8 cellular contexts compared by ENCODE assay signal in genomic region chr7:135169936-135170222, GRCh38. TPM values are rescaled to one million over a fixed set of nuclear protein-coding genes. Genes with fewer than 3 reads are reported as not detected.
A peak's percentile ranks its signal among the peaks of the same experiment; 100 is the strongest.
DNase-seq lines count a peak whose midpoint lies in the region; ATAC-seq and TF ChIP-seq lines count a peak whose summit lies in the region.

No MANE protein-coding gene starts in this region.

- H3K27ac Mint-ChIP-seq in CD14-positive monocyte: peak overlapping the region; percentile 90 to 98 (median 96)
- H3K27ac Mint-ChIP-seq in activated T-helper 1 cell treated with anti-CD3 and anti-CD28 coated beads, Interleukin-12 subunit alpha, Interleukin-12 subunit beta, Interleukin-2, Interleukin-4 antibody, amounts not matched to agents 30 ng/mL and 10 ng/mL and 1 ng/mL, durations not matched to agents 14 hours and 24 hours and 36 hours: peak overlapping the region; percentile 96

- H3K4me1 ChIP-seq in iPS-18a (ENCODE audit: control insufficient read depth, low read depth, low read length) (no peaks in the 10 kb centered on the region), subcutaneous abdominal adipose tissue (ENCODE audit: control insufficient read depth in 5 of 5, insufficient read depth in 5 of 5, low read length in 5 of 5) (peaks cover 15 to 61% (median 56%) of the 10 kb centered on the region in 5 donors)

- no peaks in the 10 kb centered on the region for H3K9me3 Mint-ChIP-seq in CD14-positive monocyte
- H3K9me3 Mint-ChIP-seq in activated T-helper 1 cell treated with anti-CD3 and anti-CD28 coated beads, Interleukin-12 subunit alpha, Interleukin-12 subunit beta, Interleukin-2, Interleukin-4 antibody, amounts not matched to agents 30 ng/mL and 10 ng/mL and 1 ng/mL, durations not matched to agents 14 hours and 24 hours and 36 hours: no peaks in the 10 kb centered on the region

- H3K4me3 ChIP-seq in iPS-18a (ENCODE audit: low read length) (peak overlapping the region; percentile 67), subcutaneous abdominal adipose tissue (ENCODE audit: low read depth in 1 of 5, low read length in 5 of 5) (peak overlapping the region; percentile 76 to 85 (median 83))

- intact Hi-C loops in CD14-positive monocyte (cut with micrococcal nuclease): loop anchor here (2.0 to 10.0 kb wide), 4 partner anchors 19 to 183 kb away; partner anchors contain the start of genes AGBL3 (in 2 of the 2) and WDR91 (in 1 of the 2)
- intact Hi-C loops in activated T-helper 1 cell treated with anti-CD3 and anti-CD28 coated beads, Interleukin-12 subunit alpha, Interleukin-12 subunit beta, Interleukin-2, Interleukin-4 antibody, amounts not matched to agents 30 ng/mL and 10 ng/mL and 1 ng/mL, durations not matched to agents 14 hours and 24 hours and 36 hours (cut with micrococcal nuclease): loop anchor here (1.0 to 10.0 kb wide), 11 partner anchors 10 to 711 kb away; partner anchors contain the start of genes AGBL3, AKR1B1, BPGM and CNOT4
- intact Hi-C loops in sciatic nerve (cut with DNase I): loop anchor here (10.0 kb wide), 1 partner anchor 175 kb away; no protein-coding TSS in a partner anchor

- H3K27me3 ChIP-seq in iPS-18a (ENCODE audit: control insufficient read depth, insufficient read depth, low read length) (no peaks in the 10 kb centered on the region), subcutaneous abdominal adipose tissue (ENCODE audit: control insufficient read depth in 5 of 5, insufficient read depth in 4 of 5, low read length in 5 of 5) (no peaks in the 10 kb centered on the region)

- peaks cover 36% of the 10 kb centered on the region for H3K36me3 ChIP-seq in iPS-18a (ENCODE audit: control insufficient read depth, low read depth, low read length)
- H3K36me3 ChIP-seq in subcutaneous abdominal adipose tissue (ENCODE audit: control insufficient read depth in 5 of 5, insufficient read depth in 5 of 5, low read length in 5 of 5): peaks cover 0 to 39% (median 30%) of the 10 kb centered on the region in 5 donors

- no peak for TF ChIP-seq CTCF in CD14-positive monocyte (IDR thresholded peaks at IDR 0.05)

- DNase-seq in CD14-positive monocyte (ENCODE audit: low spot score): no peak
- no peak for DNase-seq in activated T-helper 1 cell treated with anti-CD3 and anti-CD28 coated beads, Interleukin-12 subunit alpha, Interleukin-12 subunit beta, Interleukin-2, Interleukin-4 antibody, amounts not matched to agents 30 ng/mL and 10 ng/mL and 1 ng/mL, durations not matched to agents 14 hours and 24 hours and 36 hours (ENCODE audit: low spot score)
- DNase-seq in DMS 273 treated with DMSO at 0.1 percent for 48 hours (lab: John Stamatoyannopoulos, UW): no peak
- no peak for DNase-seq in stimulated activated naive CD4-positive, alpha-beta T cell treated with Interleukin-2 at 50 U/mL for 16 hours (lab: John Stamatoyannopoulos, UW)
- no peak for DNase-seq in sciatic nerve (ENCODE audit: low spot score)

- H3K9ac ChIP-seq in iPS-18a (ENCODE audit: low read length): peak overlapping the region; percentile 82
- H3K9ac ChIP-seq in subcutaneous abdominal adipose tissue (ENCODE audit: low read length in 5 of 5): peak overlapping the region; percentile 38 to 98 (median 93)

- H3K27me3 Mint-ChIP-seq in CD14-positive monocyte (ENCODE audit: low read depth in 3 of 3): peaks cover 0 to 2% (median 1%) of the 10 kb centered on the region in 3 donors
- no peaks in the 10 kb centered on the region for H3K27me3 Mint-ChIP-seq in activated T-helper 1 cell treated with anti-CD3 and anti-CD28 coated beads, Interleukin-12 subunit alpha, Interleukin-12 subunit beta, Interleukin-2, Interleukin-4 antibody, amounts not matched to agents 30 ng/mL and 10 ng/mL and 1 ng/mL, durations not matched to agents 14 hours and 24 hours and 36 hours (ENCODE audit: insufficient read depth)

- peak overlapping the region; percentile 72 for H3K27ac ChIP-seq in iPS-18a (ENCODE audit: low read length)
- peak overlapping the region; percentile 97 for H3K27ac ChIP-seq in subcutaneous abdominal adipose tissue (ENCODE audit: low read depth, low read length)

- peaks cover 39 to 42% of the 10 kb centered on the region in 2 donors for H3K36me3 Mint-ChIP-seq in CD14-positive monocyte
- peaks cover 33% of the 10 kb centered on the region for H3K36me3 Mint-ChIP-seq in activated T-helper 1 cell treated with anti-CD3 and anti-CD28 coated beads, Interleukin-12 subunit alpha, Interleukin-12 subunit beta, Interleukin-2, Interleukin-4 antibody, amounts not matched to agents 30 ng/mL and 10 ng/mL and 1 ng/mL, durations not matched to agents 14 hours and 24 hours and 36 hours (ENCODE audit: low read depth)

- ATAC-seq in HG02885 (IDR thresholded peaks at IDR 0.05; ENCODE audit: poor library complexity, unreplicated experiment) (peak; percentile 15), sciatic nerve (no peak)

- H3K9me3 ChIP-seq in iPS-18a (ENCODE audit: control insufficient read depth, low read depth, low read length): no peaks in the 10 kb centered on the region
- no peaks in the 10 kb centered on the region for H3K9me3 ChIP-seq in subcutaneous abdominal adipose tissue (ENCODE audit: control insufficient read depth in 5 of 5, low read length in 5 of 5)

- H3K4me3 Mint-ChIP-seq in CD14-positive monocyte: peak overlapping the region; percentile 85 to 90
- H3K4me3 Mint-ChIP-seq in activated T-helper 1 cell treated with anti-CD3 and anti-CD28 coated beads, Interleukin-12 subunit alpha, Interleukin-12 subunit beta, Interleukin-2, Interleukin-4 antibody, amounts not matched to agents 30 ng/mL and 10 ng/mL and 1 ng/mL, durations not matched to agents 14 hours and 24 hours and 36 hours: peak overlapping the region; percentile 95

- H3K4me1 Mint-ChIP-seq in CD14-positive monocyte: peaks cover 59% of the 10 kb centered on the region
- H3K4me1 Mint-ChIP-seq in activated T-helper 1 cell treated with anti-CD3 and anti-CD28 coated beads, Interleukin-12 subunit alpha, Interleukin-12 subunit beta, Interleukin-2, Interleukin-4 antibody, amounts not matched to agents 30 ng/mL and 10 ng/mL and 1 ng/mL, durations not matched to agents 14 hours and 24 hours and 36 hours (ENCODE audit: low read depth): peaks cover 38% of the 10 kb centered on the region

RNA-seq across cellular contexts. Expression of gene CYREN, which starts 0.6 kb away (rescaled TPM):
- polyA plus RNA-seq in CD14-positive monocyte: 10 to 100 TPM; 40.1 to 47.4 TPM
- 58.8 and 58.9 TPM in 2 replicates for total RNA-seq in activated T-helper 1 cell treated with anti-CD3 and anti-CD28 coated beads, Interleukin-12 subunit alpha, Interleukin-12 subunit beta, Interleukin-2, Interleukin-4 antibody, amounts not matched to agents 30 ng/mL and 10 ng/mL and 1 ng/mL, durations not matched to agents 14 hours and 24 hours and 36 hours
- 39.8 TPM for total RNA-seq in sciatic nerve

RNA-seq across cellular contexts. Expression of gene TMEM140, which starts 22.0 kb away (rescaled TPM):
- polyA plus RNA-seq in CD14-positive monocyte: 10 to 100 TPM; 10.6 to 14.7 TPM
- total RNA-seq in activated T-helper 1 cell treated with anti-CD3 and anti-CD28 coated beads, Interleukin-12 subunit alpha, Interleukin-12 subunit beta, Interleukin-2, Interleukin-4 antibody, amounts not matched to agents 30 ng/mL and 10 ng/mL and 1 ng/mL, durations not matched to agents 14 hours and 24 hours and 36 hours: 2.9 and 4.5 TPM in 2 replicates
- total RNA-seq in sciatic nerve: 29.4 TPM

RNA-seq across cellular contexts. Expression of gene WDR91, which starts 41.4 kb away (rescaled TPM):
- 1 to 10 TPM; 2.5 to 3.9 TPM for polyA plus RNA-seq in CD14-positive monocyte
- total RNA-seq in activated T-helper 1 cell treated with anti-CD3 and anti-CD28 coated beads, Interleukin-12 subunit alpha, Interleukin-12 subunit beta, Interleukin-2, Interleukin-4 antibody, amounts not matched to agents 30 ng/mL and 10 ng/mL and 1 ng/mL, durations not matched to agents 14 hours and 24 hours and 36 hours: 34.6 and 35.4 TPM in 2 replicates
- 32.7 TPM for total RNA-seq in sciatic nerve
